In the genomic region with DNA sequence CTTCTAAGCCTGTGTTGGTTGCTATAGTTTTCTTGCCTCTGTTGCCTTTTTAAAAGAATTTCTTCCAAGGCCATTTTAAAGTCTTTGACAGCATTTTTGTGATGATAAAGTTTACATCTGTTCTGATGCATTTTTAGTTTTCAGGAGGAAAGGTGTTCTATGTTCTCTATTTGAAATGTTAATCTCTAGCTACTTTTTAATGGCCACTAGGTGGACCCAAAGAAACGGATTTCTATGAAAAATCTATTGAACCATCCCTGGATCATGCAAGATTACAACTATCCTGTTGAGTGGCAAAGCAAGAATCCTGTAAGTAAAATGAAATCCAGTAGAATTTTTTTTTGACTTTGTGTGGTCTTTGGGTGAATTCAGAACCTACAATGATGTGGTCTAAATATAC, we compare ENCODE assay signal across 8 cellular contexts.
DNase-seq lines count a peak whose midpoint lies in the region; ATAC-seq and TF ChIP-seq lines count a peak whose summit lies in the region.

No MANE protein-coding gene starts in this region.

- ATAC-seq in HG03342 (IDR thresholded peaks at IDR 0.05; ENCODE audit: unreplicated experiment), result no peak
- no peak for ATAC-seq in GM18505 (IDR thresholded peaks at IDR 0.05; ENCODE audit: unreplicated experiment)

- peak; percentile 65 for TF ChIP-seq CTCF in osteoblast (IDR thresholded peaks at IDR 0.05; ENCODE audit: extremely low read depth, low read depth, low read length)

- H3K27me3 ChIP-seq in osteoblast (ENCODE audit: insufficient read depth, low read length), result no peaks in the 10 kb centered on the region

- no peak overlapping the region for H3K4me3 ChIP-seq in osteoblast (ENCODE audit: insufficient read depth, low read length)

- peaks cover 15% of the 10 kb centered on the region for H3K36me3 ChIP-seq in osteoblast (ENCODE audit: insufficient read depth, low read length)

- no peaks in the 10 kb centered on the region for H4K20me1 ChIP-seq in osteoblast (ENCODE audit: insufficient read depth, low read length)

- H3K27ac ChIP-seq in osteoblast (ENCODE audit: low read depth, low read length), result no peak overlapping the region

- DNase-seq in NCI-H2171 treated with DMSO at 0.1 percent for 48 hours (lab: John Stamatoyannopoulos, UW) (peak; percentile 16), NCI-H2171 (lab: John Stamatoyannopoulos, UW) (no peak), NCI-H2227 treated with DMSO at 0.1 percent for 48 hours (lab: John Stamatoyannopoulos, UW) (peak; percentile 2), dedifferentiated amniotic fluid mesenchymal stem cell (ENCODE audit: extremely low spot score) (peak; percentile 36), osteoblast (ENCODE audit: insufficient read length, low spot score, missing footprints) (no peak), UCSD-AML1 (lab: John Stamatoyannopoulos, UW; ENCODE audit: unreplicated experiment) (no peak)

- no peak for TF ChIP-seq POLR2A in GM18505 (IDR thresholded peaks at IDR 0.05; ENCODE audit: borderline replicate concordance, extremely low read depth, insufficient read depth, insufficient read length)

- H3K4me1 ChIP-seq in osteoblast (ENCODE audit: insufficient read depth, low read length), result no peaks in the 10 kb centered on the region

- H3K79me2 ChIP-seq in osteoblast (ENCODE audit: insufficient read depth, low read length), result peaks cover 8% of the 10 kb centered on the region

- no peak overlapping the region for H2AFZ ChIP-seq in osteoblast (ENCODE audit: low read length)

- H3K4me2 ChIP-seq in osteoblast (ENCODE audit: insufficient read depth, low read length), result no peak overlapping the region

- H3K9me3 ChIP-seq in osteoblast (ENCODE audit: low read depth, low read length), result no peaks in the 10 kb centered on the region

Comparison
In these comparisons a context has a peak if more than half of its experiments do, and no peak if none do; other contexts are left out.
1. DNase-seq: peak in NCI-H2171 treated with DMSO at 0.1 percent for 48 hours (single experiment), NCI-H2227 treated with DMSO at 0.1 percent for 48 hours (single experiment) and dedifferentiated amniotic fluid mesenchymal stem cell (single experiment); none in NCI-H2171 (single experiment), osteoblast (single experiment) and UCSD-AML1 (single experiment).